ENCODE assay signal across 7 cellular contexts in genomic region chr16:81798311-81799137, GRCh38. TPM values are rescaled to one million over a fixed set of nuclear protein-coding genes. Genes with fewer than 3 reads are reported as not detected.
DNase-seq lines count a peak whose midpoint lies in the region; ATAC-seq and TF ChIP-seq lines count a peak whose summit lies in the region.

No MANE protein-coding gene starts in this region.

- H3K4me3 Mint-ChIP-seq in endodermal cell, result no peak overlapping the region

- peaks cover 3% of the 10 kb centered on the region for H3K9me3 Mint-ChIP-seq in endodermal cell

- H3K27ac Mint-ChIP-seq in endodermal cell, result peak overlapping the region; percentile 4

- no peaks in the 10 kb centered on the region for H3K9me3 ChIP-seq in endodermal cell (ENCODE audit: control insufficient read depth, low read length)

- no peaks in the 10 kb centered on the region for H3K27me3 Mint-ChIP-seq in endodermal cell (ENCODE audit: insufficient read depth)

- ATAC-seq in GM18520 (IDR thresholded peaks at IDR 0.05; ENCODE audit: unreplicated experiment) (peak; percentile 42), GM21786 (IDR thresholded peaks at IDR 0.05; ENCODE audit: unreplicated experiment) (peak; percentile 50)

- no peak overlapping the region for H3K27ac ChIP-seq in endodermal cell (ENCODE audit: low read depth, low read length)

- WGBS in endodermal cell (ENCODE audit: insufficient coverage in 1 of 2, insufficient read length in 1 of 2), 2 experiments, result 86 to 93% methylated on average over 7 to 14 of the region's 14 CpGs

- peaks cover 7% of the 10 kb centered on the region for H3K4me1 Mint-ChIP-seq in endodermal cell

- no peak overlapping the region for H3K9ac ChIP-seq in endodermal cell (ENCODE audit: extremely low read depth, low read length, poor library complexity, severe bottlenecking)

- peaks cover 7% of the 10 kb centered on the region for H3K36me3 Mint-ChIP-seq in endodermal cell (ENCODE audit: low read depth)

- no peaks in the 10 kb centered on the region for H3K4me1 ChIP-seq in endodermal cell (ENCODE audit: control insufficient read depth, insufficient read depth, low read length)

- H3K4me3 ChIP-seq in endodermal cell (ENCODE audit: low read length), result no peak overlapping the region

- peak; percentile 52 for TF ChIP-seq CTCF in endodermal cell (conservative IDR thresholded peaks at IDR 0.05)

- DNase-seq in Kasumi-1 (lab: John Stamatoyannopoulos, UW), result peak; percentile 87 to 88
- no peak for DNase-seq in endodermal cell
- DNase-seq in DMS79 treated with DMSO at 0.1 percent for 48 hours (lab: John Stamatoyannopoulos, UW), result no peak
- no peak for DNase-seq in AG08395 (ENCODE audit: low spot score)
- DNase-seq in nucleus accumbens (lab: John Stamatoyannopoulos, UW), result no peak

- no peaks in the 10 kb centered on the region for H3K27me3 ChIP-seq in endodermal cell (ENCODE audit: control insufficient read depth, insufficient read depth, low read length, poor library complexity, severe bottlenecking)

- H3K36me3 ChIP-seq in endodermal cell (ENCODE audit: control insufficient read depth, insufficient read depth, low read length), result no peaks in the 10 kb centered on the region

RNA-seq across cellular contexts. Expression of gene PLCG2, which starts 19.4 kb away (rescaled TPM):
- total RNA-seq in endodermal cell, result 10 to 100 TPM; 34.7 to 48.4 TPM
- polyA plus RNA-seq in endodermal cell (2013, experiment 1 of 2), result 3.7 TPM
- polyA plus RNA-seq in endodermal cell (2013, experiment 2 of 2), result 3.9 TPM

Comparison
In these comparisons a context has a peak if more than half of its experiments do, and no peak if none do; other contexts are left out.
1. DNase-seq: peak in Kasumi-1 (2 of 2); none in endodermal cell (single experiment), DMS79 treated with DMSO at 0.1 percent for 48 hours (single experiment), AG08395 (single experiment) and nucleus accumbens (0 of 56).